Comparison of ENCODE assay signal across 26 cellular contexts in genomic region chr5:153885166-153885565, GRCh38.
"Had no signal": no experiment of that assay in that cellular context is flagged by ENCODE, and none has a peak within 500 bp of the region (broad histone marks: within the 10 kb centered on the region; RNA-seq: fewer than 3 reads in every experiment).

No MANE protein-coding gene starts in this region.

- H3K4me3 ChIP-seq: coronary artery, dorsolateral prefrontal cortex, gastrocnemius medialis, heart left ventricle had no signal

- H3K27me3 ChIP-seq: brain microvascular endothelial cell, dorsolateral prefrontal cortex, foreskin keratinocyte, gastrocnemius medialis had no signal

- H3K36me3 ChIP-seq: brain microvascular endothelial cell, gastrocnemius medialis, heart left ventricle had no signal

- H3K27ac ChIP-seq: brain microvascular endothelial cell, coronary artery, dorsolateral prefrontal cortex, foreskin keratinocyte, gastrocnemius medialis, heart left ventricle, VCaP had no signal

- H3K9me3 ChIP-seq: gastrocnemius medialis, heart left ventricle had no signal

- ATAC-seq: activated T-cell treated with anti-CD3 and anti-CD28 coated beads, Interleukin-2, amount 50 U/mL, for 4 hours; activated T-helper 17 cell treated with anti-CD3 and anti-CD28 coated beads, Interleukin-2, amount 50 U/mL, for 72 hours; esophagus mucosa; foreskin keratinocyte; gastrocnemius medialis; heart left ventricle; WTC11 had no signal

- H3K4me1 ChIP-seq: foreskin keratinocyte, gastrocnemius medialis, heart left ventricle had no signal

- DNase-seq: activated CD4-positive, alpha-beta memory T cell treated with anti-CD3 and anti-CD28 coated beads, Interleukin-2, amount 10 ng/mL, durations not matched to agents 7 days and 5 days; activated CD4-positive, alpha-beta T cell treated with anti-CD3 and anti-CD28 coated beads for 1 hour; activated CD4-positive, alpha-beta T cell treated with anti-CD3 and anti-CD28 coated beads for 4 hours; activated CD4-positive, alpha-beta T cell treated with anti-CD3 and anti-CD28 coated beads, Interleukin-2, amount 10 ng/mL, durations not matched to agents 7 days and 5 days; activated CD4-positive, alpha-beta T cell treated with anti-CD3 and anti-CD28 coated beads, Interleukin-2, amount 50 U/mL, for 4 hours; activated CD8-positive, alpha-beta memory T cell treated with anti-CD3 and anti-CD28 coated beads for 24 hours; activated effector memory CD4-positive, alpha-beta T cell treated with Interleukin-2 at 50 U/mL for 16 hours; activated gamma-delta T cell treated with Interleukin-2 at 50 U/mL for 16 hours; activated naive CD4-positive, alpha-beta T cell treated with anti-CD3 and anti-CD28 coated beads, Interleukin-2, amount 50 U/mL, for 16 hours; activated naive CD4-positive, alpha-beta T cell treated with Interleukin-2 at 50 U/mL for 16 hours; activated T-cell treated with anti-CD3 and anti-CD28 coated beads, Interleukin-2, amount 50 U/mL, for 4 hours; amniotic stem cell; brain microvascular endothelial cell; dorsolateral prefrontal cortex; effector memory CD4-positive, alpha-beta T cell; endodermal cell; foreskin keratinocyte; gastrocnemius medialis; glutamatergic neuron; heart left ventricle; T-helper 2 cell had no signal
